ENCODE assay signal across 8 cellular contexts in genomic region chr12:104720346-104721064, GRCh38.
DNase-seq lines count a peak whose midpoint lies in the region; ATAC-seq and TF ChIP-seq lines count a peak whose summit lies in the region.

No MANE protein-coding gene starts in this region.

- peaks cover 71% of the 10 kb centered on the region for H3K4me1 Mint-ChIP-seq in CD8-positive, alpha-beta T cell (ENCODE audit: low read depth)
- H3K4me1 Mint-ChIP-seq in immature natural killer cell (peaks cover 76 to 89% of the 10 kb centered on the region in 2 donors), Calu3 (ENCODE audit: low read depth, unreplicated experiment) (no peaks in the 10 kb centered on the region)

- peak overlapping the region; percentile 87 for H3K27ac Mint-ChIP-seq in CD8-positive, alpha-beta T cell
- H3K27ac Mint-ChIP-seq in immature natural killer cell: peak overlapping the region; percentile 90 to 94 (median 91)
- no peak overlapping the region for H3K27ac Mint-ChIP-seq in Calu3 (ENCODE audit: unreplicated experiment)

- peak overlapping the region; percentile 61 for H3K27ac ChIP-seq in CD8-positive, alpha-beta T cell (ENCODE audit: low read depth, low read length)

- no peak for TF ChIP-seq CTCF in CD8-positive, alpha-beta T cell (IDR thresholded peaks at IDR 0.05)
- TF ChIP-seq CTCF in Loucy (conservative IDR thresholded peaks at IDR 0.05; ENCODE audit: low read length): no peak
- TF ChIP-seq CTCF in Calu3 (IDR thresholded peaks at IDR 0.05; ENCODE audit: unreplicated experiment): no peak

- no peaks in the 10 kb centered on the region for H3K9me2 ChIP-seq in Loucy (replicated peaks; ENCODE audit: low read depth, low read length)

- no peaks in the 10 kb centered on the region for H3K27me3 Mint-ChIP-seq in CD8-positive, alpha-beta T cell (ENCODE audit: low read depth)
- H3K27me3 Mint-ChIP-seq in immature natural killer cell (ENCODE audit: low read depth in 3 of 3): peaks cover 10 to 20% (median 12%) of the 10 kb centered on the region in 3 donors
- H3K27me3 Mint-ChIP-seq in Calu3 (ENCODE audit: unreplicated experiment): peaks cover 65% of the 10 kb centered on the region

- H4K20me1 ChIP-seq in Loucy (ENCODE audit: insufficient read depth, low read length, poor library complexity, severe bottlenecking): peaks cover 92% of the 10 kb centered on the region

- H2AFZ ChIP-seq in Loucy (ENCODE audit: low read length): no peak overlapping the region

- POLR2A ChIA-PET in CD8-positive, alpha-beta T cell (lab: Charles Lee): interaction anchor here (0.7 to 2.0 kb wide), 5 partner anchors 26 to 505 kb away, joined by 3 to 11 read pairs (median 3); partner anchors contain the start of gene CHST11

- H3F3A ChIP-seq in Loucy (ENCODE audit: low read depth): no peaks in the 10 kb centered on the region; the same call in 1 of the 2 replicates

- no peaks in the 10 kb centered on the region for H3K36me3 ChIP-seq in CD8-positive, alpha-beta T cell (ENCODE audit: insufficient read depth, low read length)
- H3K36me3 ChIP-seq in Loucy (ENCODE audit: insufficient read depth, low read length): peaks cover 56% of the 10 kb centered on the region; the same call in 1 of the 2 replicates

- no peaks in the 10 kb centered on the region for H3K9me3 Mint-ChIP-seq in CD8-positive, alpha-beta T cell
- H3K9me3 Mint-ChIP-seq in immature natural killer cell: no peaks in the 10 kb centered on the region
- no peaks in the 10 kb centered on the region for H3K9me3 Mint-ChIP-seq in Calu3 (ENCODE audit: low read depth, unreplicated experiment)

- ATAC-seq in CD8-positive, alpha-beta T cell: peak; percentile 77

- CTCF ChIA-PET in CD8-positive, alpha-beta T cell (lab: Charles Lee): interaction anchor here (0.9 to 3.0 kb wide), 4 partner anchors 18 to 339 kb away, joined by 3 to 13 read pairs (median 4); no protein-coding TSS in a partner anchor
- CTCF ChIA-PET in Calu3 (lab: Charles Lee): no interaction called here

- peaks cover 97% of the 10 kb centered on the region for H3K79me2 ChIP-seq in Loucy (ENCODE audit: insufficient read depth, low read length)

- peak; percentile 43 to 86 (median 72) for DNase-seq in CD8-positive, alpha-beta T cell
- DNase-seq in activated gamma-delta T cell treated with anti-CD3 and anti-CD28 coated beads, Interleukin-2, amount 50 U/mL, for 16 hours (ENCODE audit: low read depth): peak; percentile 46
- peak; percentile 75 to 80 (median 78) for DNase-seq in immature natural killer cell
- DNase-seq in stimulated activated CD8-positive, alpha-beta memory T cell treated with anti-CD3 and anti-CD28 coated beads, Interleukin-12 subunit alpha, Interleukin-12 subunit beta, amount 100 ng/mL, for 1 hour (ENCODE audit: low read depth): peak; percentile 16
- DNase-seq in Calu3: no peak
- no peak for DNase-seq in SHP77 treated with DMSO at 0.1 percent for 48 hours (lab: John Stamatoyannopoulos, UW)
- no peak for DNase-seq in NCI-H345 treated with DMSO at 0.1 percent for 48 hours (lab: John Stamatoyannopoulos, UW; ENCODE audit: unreplicated experiment)

- BruUV-seq in Calu3 (replicated peaks; lab: Mats Ljungman, UMichigan): no TSS peak

- peaks cover 49% of the 10 kb centered on the region for H3K4me1 ChIP-seq in CD8-positive, alpha-beta T cell (ENCODE audit: insufficient read depth, low read length)
- peaks cover 44% of the 10 kb centered on the region for H3K4me1 ChIP-seq in Loucy (ENCODE audit: insufficient read depth, low read length, poor library complexity, severe bottlenecking)

- H3K9ac ChIP-seq in Loucy (ENCODE audit: low read depth, low read length, poor library complexity, severe bottlenecking): peak overlapping the region; percentile 63

- H3K27me3 ChIP-seq in CD8-positive, alpha-beta T cell (ENCODE audit: insufficient read depth, low read length): no peaks in the 10 kb centered on the region
- no peaks in the 10 kb centered on the region for H3K27me3 ChIP-seq in Loucy (ENCODE audit: insufficient read depth, low read length, poor library complexity, severe bottlenecking)

- H3K9me3 ChIP-seq in CD8-positive, alpha-beta T cell (ENCODE audit: low read length): no peaks in the 10 kb centered on the region
- H3K9me3 ChIP-seq in Loucy (ENCODE audit: insufficient read depth, low read depth, low read length): no peaks in the 10 kb centered on the region

- H3K4me3 ChIP-seq in CD8-positive, alpha-beta T cell (ENCODE audit: low read depth, low read length): peak overlapping the region; percentile 53
- H3K4me3 ChIP-seq in Loucy (ENCODE audit: low read length, poor library complexity, severe bottlenecking): peak overlapping the region; percentile 47

- intact Hi-C loops in CD8-positive, alpha-beta T cell (cut with DNase I, micrococcal nuclease): loop anchor here (2.0 to 5.0 kb wide), 4 partner anchors 38 to 264 kb away; partner anchors contain the start of genes CHST11 (in 2 of the 2) and SLC41A2 (in 1 of the 2)
- intact Hi-C loops in Calu3 (cut with micrococcal nuclease; ENCODE audit: unreplicated experiment): no loop called here

- H3K36me3 Mint-ChIP-seq in CD8-positive, alpha-beta T cell: no peaks in the 10 kb centered on the region
- H3K36me3 Mint-ChIP-seq in immature natural killer cell (no peaks in the 10 kb centered on the region), Calu3 (ENCODE audit: insufficient read depth, unreplicated experiment) (no peaks in the 10 kb centered on the region)

- H3K4me3 Mint-ChIP-seq in CD8-positive, alpha-beta T cell: peak overlapping the region; percentile 67
- H3K4me3 Mint-ChIP-seq in immature natural killer cell: peak overlapping the region; percentile 81 to 90 (median 87)
- no peak overlapping the region for H3K4me3 Mint-ChIP-seq in Calu3 (ENCODE audit: low read depth, unreplicated experiment)

- peak overlapping the region; percentile 64 for H3K4me2 ChIP-seq in Loucy (ENCODE audit: low read depth, low read length, poor library complexity, severe bottlenecking)

Comparison
In these comparisons a context has a peak if more than half of its experiments do, and no peak if none do; other contexts are left out.
1. DNase-seq: peak in CD8-positive, alpha-beta T cell (7 of 7), activated gamma-delta T cell treated with anti-CD3 and anti-CD28 coated beads, Interleukin-2, amount 50 U/mL, for 16 hours (single experiment), immature natural killer cell (3 of 3) and stimulated activated CD8-positive, alpha-beta memory T cell treated with anti-CD3 and anti-CD28 coated beads, Interleukin-12 subunit alpha, Interleukin-12 subunit beta, amount 100 ng/mL, for 1 hour (single experiment); none in Calu3 (single experiment), SHP77 treated with DMSO at 0.1 percent for 48 hours (single experiment) and NCI-H345 treated with DMSO at 0.1 percent for 48 hours (single experiment).